17 cellular contexts compared by ENCODE assay signal in the genomic region with DNA sequence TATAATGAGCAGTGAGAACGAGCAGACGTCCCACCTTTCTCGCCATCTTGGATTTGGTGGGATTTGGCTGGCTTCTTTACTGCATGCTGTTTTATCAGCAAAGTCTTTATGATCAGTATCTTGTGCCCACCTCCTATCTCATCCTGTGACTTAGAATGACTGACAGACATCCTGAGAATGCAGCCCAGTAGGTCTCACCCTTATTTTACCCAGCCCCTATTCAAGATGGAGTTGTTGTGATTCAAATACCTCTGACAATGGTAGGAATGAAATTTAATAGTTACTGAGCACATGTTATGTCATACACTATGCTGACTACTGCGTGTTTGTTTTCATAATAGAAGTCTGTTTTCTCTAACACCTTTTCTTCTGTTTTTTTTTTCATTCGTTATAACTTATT.
DNase-seq lines count a peak whose midpoint lies in the region; ATAC-seq and TF ChIP-seq lines count a peak whose summit lies in the region.
"Had no signal": no experiment of that assay in that cellular context is flagged by ENCODE, and none has a peak within 500 bp of the region (broad histone marks: within the 10 kb centered on the region; RNA-seq: fewer than 3 reads in every experiment).

No MANE protein-coding gene starts in this region.

- H3K27ac ChIP-seq in OCI-LY1 (ENCODE audit: low read depth, low read length, poor library complexity, severe bottlenecking) (no peak overlapping the region), substantia nigra (ENCODE audit: low read depth, low read length, poor library complexity, severe bottlenecking) (no peak overlapping the region)
- H3K27ac ChIP-seq: brain microvascular endothelial cell, psoas muscle, tibial artery had no signal

- no peaks in the 10 kb centered on the region for H3K36me3 ChIP-seq in OCI-LY1 (ENCODE audit: insufficient read depth, low read length)
- H3K36me3 ChIP-seq in iPS-15b (ENCODE audit: control insufficient read depth, insufficient read depth, low read length) = no peaks in the 10 kb centered on the region
- H3K36me3 ChIP-seq: tibial artery had no signal

- peak overlapping the region; percentile 53 for H3K4me3 Mint-ChIP-seq in activated naive CD4-positive, alpha-beta T cell treated with anti-CD3 and anti-CD28 coated beads, Interleukin-2, amount 50 U/mL, for 24 hours
- peak overlapping the region; percentile 88 for H3K4me3 Mint-ChIP-seq in stimulated activated effector memory CD8-positive, alpha-beta T cell treated with anti-CD3 and anti-CD28 coated beads, Interleukin-12 subunit alpha, Interleukin-12 subunit beta, amount 100 ng/mL, for 72 hours

- H3K4me3 ChIP-seq in OCI-LY1 (ENCODE audit: low read depth, low read length, poor library complexity, severe bottlenecking) = no peak overlapping the region
- H3K4me3 ChIP-seq in iPS-15b (ENCODE audit: low read depth, low read length) = peak overlapping the region; percentile 27

- DNase-seq in activated naive CD4-positive, alpha-beta T cell (lab: John Stamatoyannopoulos, UW) = no peak
- no peak for DNase-seq in stimulated activated effector memory CD8-positive, alpha-beta T cell treated with anti-CD3 and anti-CD28 coated beads, Interleukin-12 subunit alpha, Interleukin-12 subunit beta, amount 100 ng/mL, for 72 hours (ENCODE audit: low spot score in 2 of 2)
- no peak for DNase-seq in NCI-H226
- DNase-seq in substantia nigra (lab: John Stamatoyannopoulos, UW) = no peak
- DNase-seq: activated CD4-positive, alpha-beta T cell treated with anti-CD3 and anti-CD28 coated beads, Interleukin-2, amount 10 ng/mL, durations not matched to agents 7 days and 5 days; activated effector memory CD4-positive, alpha-beta T cell treated with Interleukin-2 at 50 U/mL for 16 hours; brain microvascular endothelial cell; effector memory CD4-positive, alpha-beta T cell; foreskin melanocyte; KBM-7; NCI-H1417 treated with DMSO at 0.1 percent for 48 hours; psoas muscle; tibial artery had no signal

- no peaks in the 10 kb centered on the region for H3F3A ChIP-seq in OCI-LY1 (ENCODE audit: insufficient read depth, low read length)

- H3K4me2 ChIP-seq in OCI-LY1 (ENCODE audit: low read length) = peak overlapping the region; percentile 36

- peaks cover 44% of the 10 kb centered on the region for H3K4me1 ChIP-seq in OCI-LY1 (ENCODE audit: insufficient read depth, low read length, severe bottlenecking)
- peaks cover 22% of the 10 kb centered on the region for H3K4me1 ChIP-seq in iPS-15b (ENCODE audit: control insufficient read depth, insufficient read depth, low read length)

- ATAC-seq in stimulated activated effector memory CD8-positive, alpha-beta T cell treated with anti-CD3 and anti-CD28 coated beads, Interleukin-12 subunit alpha, Interleukin-12 subunit beta, amount 100 ng/mL, for 72 hours = no peak
- no peak for ATAC-seq in GM21515 (IDR thresholded peaks at IDR 0.05; ENCODE audit: unreplicated experiment)
- ATAC-seq: psoas muscle had no signal

- no peaks in the 10 kb centered on the region for H3K27me3 ChIP-seq in OCI-LY1 (ENCODE audit: insufficient read depth, low read length)
- no peaks in the 10 kb centered on the region for H3K27me3 ChIP-seq in iPS-15b (ENCODE audit: control insufficient read depth, insufficient read depth, low read length)
- H3K27me3 ChIP-seq: brain microvascular endothelial cell, tibial artery had no signal

- H3K36me3 Mint-ChIP-seq in activated naive CD4-positive, alpha-beta T cell treated with anti-CD3 and anti-CD28 coated beads, Interleukin-2, amount 50 U/mL, for 24 hours = no peaks in the 10 kb centered on the region
- peaks cover 25% of the 10 kb centered on the region for H3K36me3 Mint-ChIP-seq in stimulated activated effector memory CD8-positive, alpha-beta T cell treated with anti-CD3 and anti-CD28 coated beads, Interleukin-12 subunit alpha, Interleukin-12 subunit beta, amount 100 ng/mL, for 72 hours

- peaks cover 3% of the 10 kb centered on the region; the same call in 1 of the 2 replicates for H4K20me1 ChIP-seq in OCI-LY1 (ENCODE audit: insufficient read depth, low read length)

- H3K9me3 ChIP-seq in OCI-LY1 (ENCODE audit: low read length) (no peaks in the 10 kb centered on the region), iPS-15b (ENCODE audit: control insufficient read depth, insufficient read depth, low read length) (no peaks in the 10 kb centered on the region)
- H3K9me3 ChIP-seq: psoas muscle, tibial artery had no signal

- H3K27me3 Mint-ChIP-seq in activated naive CD4-positive, alpha-beta T cell treated with anti-CD3 and anti-CD28 coated beads, Interleukin-2, amount 50 U/mL, for 24 hours = no peaks in the 10 kb centered on the region
- H3K27me3 Mint-ChIP-seq: activated CD4-positive, alpha-beta T cell treated with anti-CD3 and anti-CD28 coated beads, Interleukin-2, amount 10 ng/mL, durations not matched to agents 7 days and 5 days had no signal

- H3K79me2 ChIP-seq in OCI-LY1 (ENCODE audit: insufficient read depth, low read length) = peaks cover 11% of the 10 kb centered on the region

- peaks cover 59% of the 10 kb centered on the region for H3K4me1 Mint-ChIP-seq in activated naive CD4-positive, alpha-beta T cell treated with anti-CD3 and anti-CD28 coated beads, Interleukin-2, amount 50 U/mL, for 24 hours
- H3K4me1 Mint-ChIP-seq in stimulated activated effector memory CD8-positive, alpha-beta T cell treated with anti-CD3 and anti-CD28 coated beads, Interleukin-12 subunit alpha, Interleukin-12 subunit beta, amount 100 ng/mL, for 72 hours = peaks cover 22% of the 10 kb centered on the region

- no peaks in the 10 kb centered on the region for H3K9me3 Mint-ChIP-seq in activated naive CD4-positive, alpha-beta T cell treated with anti-CD3 and anti-CD28 coated beads, Interleukin-2, amount 50 U/mL, for 24 hours
- no peaks in the 10 kb centered on the region for H3K9me3 Mint-ChIP-seq in stimulated activated effector memory CD8-positive, alpha-beta T cell treated with anti-CD3 and anti-CD28 coated beads, Interleukin-12 subunit alpha, Interleukin-12 subunit beta, amount 100 ng/mL, for 72 hours
- H3K9me3 Mint-ChIP-seq: activated CD4-positive, alpha-beta T cell treated with anti-CD3 and anti-CD28 coated beads, Interleukin-2, amount 10 ng/mL, durations not matched to agents 7 days and 5 days had no signal

- no peak overlapping the region for H3K27ac Mint-ChIP-seq in activated naive CD4-positive, alpha-beta T cell treated with anti-CD3 and anti-CD28 coated beads, Interleukin-2, amount 50 U/mL, for 24 hours
- no peak overlapping the region for H3K27ac Mint-ChIP-seq in stimulated activated effector memory CD8-positive, alpha-beta T cell treated with anti-CD3 and anti-CD28 coated beads, Interleukin-12 subunit alpha, Interleukin-12 subunit beta, amount 100 ng/mL, for 72 hours
- H3K27ac Mint-ChIP-seq: activated CD4-positive, alpha-beta T cell treated with anti-CD3 and anti-CD28 coated beads, Interleukin-2, amount 10 ng/mL, durations not matched to agents 7 days and 5 days had no signal

- no peak for TF ChIP-seq CTCF in OCI-LY1 (IDR thresholded peaks at IDR 0.05; ENCODE audit: low read length)

- no peak overlapping the region for H2AFZ ChIP-seq in OCI-LY1 (ENCODE audit: low read length)

- H3K9me2 ChIP-seq in OCI-LY1 (ENCODE audit: low read depth, low read length) = no peaks in the 10 kb centered on the region

- H3K9ac ChIP-seq in OCI-LY1 (ENCODE audit: low read length) (no peak overlapping the region), iPS-15b (ENCODE audit: low read depth, low read length) (no peak overlapping the region)
